Comparison of ENCODE assay signal across 1 cellular context in genomic region chr7:132815696-132816334, GRCh38.
TF ChIP-seq lines count a peak whose summit lies in the region.

No MANE protein-coding gene starts in this region.

TF ChIP-seq in K562, 482 proteins besides CTCF, POLR2A, EP300 and RAD21 (continued from another document and continues in another):
- peak in 1 of 2 experiments; percentile 71; a peak in 1 of 4 replicates for TF ChIP-seq ZMIZ1 (IDR thresholded peaks at IDR 0.05; ENCODE audit: low read depth in 2 of 2, low read length in 2 of 2)
- TF ChIP-seq NFE2L1 (tag; IDR thresholded peaks at IDR 0.05; ENCODE audit: borderline replicate concordance, low read depth): peak; percentile 15; the same call in 1 of the 2 replicates
- no peak for TF ChIP-seq KDM1A (IDR thresholded peaks at IDR 0.05)
- no peak for TF ChIP-seq TFAM (CRISPR knock-in tag; conservative IDR thresholded peaks at IDR 0.05)
- TF ChIP-seq ZNF316 (IDR thresholded peaks at IDR 0.05): peak; percentile 88
- TF ChIP-seq PBX2 (CRISPR knock-in tag; IDR thresholded peaks at IDR 0.05; ENCODE audit: low read depth): no peak
- TF ChIP-seq PBX2 (tag; conservative IDR thresholded peaks at IDR 0.05; ENCODE audit: low read depth): peak; percentile 90
- 0 out of 2 replicates have a peak, but pooled peaks have one; percentile 6 for TF ChIP-seq PHF8 (IDR thresholded peaks at IDR 0.05; ENCODE audit: borderline replicate concordance, low read length)
- TF ChIP-seq SP2 (IDR thresholded peaks at IDR 0.05; ENCODE audit: extremely low read depth, low read depth, low read length, poor library complexity, severe bottlenecking): no peak
- TF ChIP-seq PML (IDR thresholded peaks at IDR 0.05; ENCODE audit: low read length): no peak
- TF ChIP-seq MEIS2 (IDR thresholded peaks at IDR 0.05; ENCODE audit: partially characterized antibody): peak; percentile 70
- TF ChIP-seq ZBTB17 (CRISPR knock-in tag; IDR thresholded peaks at IDR 0.05): peak; percentile 94
- no peak for TF ChIP-seq ZNF263 (CRISPR knock-in tag; IDR thresholded peaks at IDR 0.05; ENCODE audit: borderline replicate concordance)
- TF ChIP-seq, protein P1, sequence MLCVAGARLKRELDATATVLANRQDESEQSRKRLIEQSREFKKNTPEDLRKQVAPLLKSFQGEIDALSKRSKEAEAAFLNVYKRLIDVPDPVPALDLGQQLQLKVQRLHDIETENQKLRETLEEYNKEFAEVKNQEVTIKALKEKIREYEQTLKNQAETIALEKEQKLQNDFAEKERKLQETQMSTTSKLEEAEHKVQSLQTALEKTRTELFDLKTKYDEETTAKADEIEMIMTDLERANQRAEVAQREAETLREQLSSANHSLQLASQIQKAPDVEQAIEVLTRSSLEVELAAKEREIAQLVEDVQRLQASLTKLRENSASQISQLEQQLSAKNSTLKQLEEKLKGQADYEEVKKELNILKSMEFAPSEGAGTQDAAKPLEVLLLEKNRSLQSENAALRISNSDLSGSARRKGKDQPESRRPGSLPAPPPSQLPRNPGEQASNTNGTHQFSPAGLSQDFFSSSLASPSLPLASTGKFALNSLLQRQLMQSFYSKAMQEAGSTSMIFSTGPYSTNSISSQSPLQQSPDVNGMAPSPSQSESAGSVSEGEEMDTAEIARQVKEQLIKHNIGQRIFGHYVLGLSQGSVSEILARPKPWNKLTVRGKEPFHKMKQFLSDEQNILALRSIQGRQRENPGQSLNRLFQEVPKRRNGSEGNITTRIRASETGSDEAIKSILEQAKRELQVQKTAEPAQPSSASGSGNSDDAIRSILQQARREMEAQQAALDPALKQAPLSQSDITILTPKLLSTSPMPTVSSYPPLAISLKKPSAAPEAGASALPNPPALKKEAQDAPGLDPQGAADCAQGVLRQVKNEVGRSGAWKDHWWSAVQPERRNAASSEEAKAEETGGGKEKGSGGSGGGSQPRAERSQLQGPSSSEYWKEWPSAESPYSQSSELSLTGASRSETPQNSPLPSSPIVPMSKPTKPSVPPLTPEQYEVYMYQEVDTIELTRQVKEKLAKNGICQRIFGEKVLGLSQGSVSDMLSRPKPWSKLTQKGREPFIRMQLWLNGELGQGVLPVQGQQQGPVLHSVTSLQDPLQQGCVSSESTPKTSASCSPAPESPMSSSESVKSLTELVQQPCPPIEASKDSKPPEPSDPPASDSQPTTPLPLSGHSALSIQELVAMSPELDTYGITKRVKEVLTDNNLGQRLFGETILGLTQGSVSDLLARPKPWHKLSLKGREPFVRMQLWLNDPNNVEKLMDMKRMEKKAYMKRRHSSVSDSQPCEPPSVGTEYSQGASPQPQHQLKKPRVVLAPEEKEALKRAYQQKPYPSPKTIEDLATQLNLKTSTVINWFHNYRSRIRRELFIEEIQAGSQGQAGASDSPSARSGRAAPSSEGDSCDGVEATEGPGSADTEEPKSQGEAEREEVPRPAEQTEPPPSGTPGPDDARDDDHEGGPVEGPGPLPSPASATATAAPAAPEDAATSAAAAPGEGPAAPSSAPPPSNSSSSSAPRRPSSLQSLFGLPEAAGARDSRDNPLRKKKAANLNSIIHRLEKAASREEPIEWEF (CRISPR knock-in tag; IDR thresholded peaks at IDR 0.05): no peak
- TF ChIP-seq MAFF (IDR thresholded peaks at IDR 0.05; ENCODE audit: low read length): peak; percentile 77
- no peak for TF ChIP-seq XRCC3 (IDR thresholded peaks at IDR 0.05)
- TF ChIP-seq NFIC (IDR thresholded peaks at IDR 0.05): peak; percentile 69
- peak; percentile 88 for TF ChIP-seq MAFG (tag; conservative IDR thresholded peaks at IDR 0.05)
- 0 out of 2 replicates have a peak, but pooled peaks have one; percentile 16 for TF ChIP-seq JUND (IDR thresholded peaks at IDR 0.05; ENCODE audit: borderline replicate concordance, low read depth, low read length)
- TF ChIP-seq JUND (tag; IDR thresholded peaks at IDR 0.05; ENCODE audit: borderline replicate concordance, low read depth, low read length): peak; percentile 56; the same call in 1 of the 3 replicates
- peak; percentile 80 for TF ChIP-seq MAFK (IDR thresholded peaks at IDR 0.05; ENCODE audit: low read length)
- TF ChIP-seq ZNF511 (CRISPR knock-in tag; IDR thresholded peaks at IDR 0.05): no peak
- 0 out of 2 replicates have a peak, but pooled peaks have one; percentile 42 for TF ChIP-seq DPF2 (IDR thresholded peaks at IDR 0.05)
- peak; percentile 79 for TF ChIP-seq C11orf30 (IDR thresholded peaks at IDR 0.05; ENCODE audit: low read depth)
- no peak for TF ChIP-seq SIN3B (IDR thresholded peaks at IDR 0.05; ENCODE audit: low read depth)
- no peak for TF ChIP-seq HDAC8 (tag; IDR thresholded peaks at IDR 0.05)
- TF ChIP-seq MITF (IDR thresholded peaks at IDR 0.05): no peak
- TF ChIP-seq, protein P2, sequence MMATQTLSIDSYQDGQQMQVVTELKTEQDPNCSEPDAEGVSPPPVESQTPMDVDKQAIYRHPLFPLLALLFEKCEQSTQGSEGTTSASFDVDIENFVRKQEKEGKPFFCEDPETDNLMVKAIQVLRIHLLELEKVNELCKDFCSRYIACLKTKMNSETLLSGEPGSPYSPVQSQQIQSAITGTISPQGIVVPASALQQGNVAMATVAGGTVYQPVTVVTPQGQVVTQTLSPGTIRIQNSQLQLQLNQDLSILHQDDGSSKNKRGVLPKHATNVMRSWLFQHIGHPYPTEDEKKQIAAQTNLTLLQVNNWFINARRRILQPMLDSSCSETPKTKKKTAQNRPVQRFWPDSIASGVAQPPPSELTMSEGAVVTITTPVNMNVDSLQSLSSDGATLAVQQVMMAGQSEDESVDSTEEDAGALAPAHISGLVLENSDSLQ (IDR thresholded peaks at IDR 0.05): peak; percentile 60; the same call in 1 of the 2 replicates
- no peak for TF ChIP-seq ZNF12 (CRISPR knock-in tag; IDR thresholded peaks at IDR 0.05)
- no peak for TF ChIP-seq RBM25 (IDR thresholded peaks at IDR 0.05; ENCODE audit: low read depth, low read length, severe bottlenecking)
- TF ChIP-seq GABPB1 (CRISPR knock-in tag; IDR thresholded peaks at IDR 0.05): no peak
- TF ChIP-seq MLLT1 (IDR thresholded peaks at IDR 0.05): peak in 1 of 2 experiments; percentile 99; a peak in 2 of 4 replicates
- TF ChIP-seq NR4A1 (CRISPR knock-in tag; IDR thresholded peaks at IDR 0.05): no peak
- TF ChIP-seq NR4A1 (tag; IDR thresholded peaks at IDR 0.05): no peak
- TF ChIP-seq GABPA (tag; conservative IDR thresholded peaks at IDR 0.05; ENCODE audit: low read depth): no peak
- peak; percentile 59 for TF ChIP-seq TEAD4 (IDR thresholded peaks at IDR 0.05; ENCODE audit: low read length)
- no peak for TF ChIP-seq TEAD4 (CRISPR knock-in tag; IDR thresholded peaks at IDR 0.05; ENCODE audit: borderline replicate concordance)
- TF ChIP-seq BACH1 (tag; IDR thresholded peaks at IDR 0.05): no peak
